In genomic region chr14:93540235-93540634, GRCh38 we compare ENCODE assay signal across 29 cellular contexts.
"Had no signal": no experiment of that assay in that cellular context is flagged by ENCODE, and none has a peak within 500 bp of the region (broad histone marks: within the 10 kb centered on the region; RNA-seq: fewer than 3 reads in every experiment).

No MANE protein-coding gene starts in this region.

- DNase-seq: activated B cell treated with CpG ODN at 0.5 μM for 24 hours; activated CD4-positive, alpha-beta memory T cell treated with anti-CD3 and anti-CD28 coated beads, Interleukin-2, amount 10 ng/mL, durations not matched to agents 7 days and 5 days; activated CD4-positive, alpha-beta T cell treated with anti-CD3 and anti-CD28 coated beads for 48 hours; activated CD4-positive, alpha-beta T cell treated with anti-CD3 and anti-CD28 coated beads, Interleukin-2, amount 10 ng/mL, durations not matched to agents 7 days and 5 days; activated CD4-positive, alpha-beta T cell treated with anti-CD3 and anti-CD28 coated beads, Interleukin-2, amount 50 U/mL, for 48 hours; activated CD4-positive, CD25-positive, alpha-beta regulatory T cell treated with anti-CD3 and anti-CD28 coated beads, Interleukin-2, amount 50 U/mL, for 72 hours; activated CD8-positive, alpha-beta memory T cell treated with anti-CD3 and anti-CD28 coated beads for 24 hours; activated CD8-positive, alpha-beta memory T cell treated with anti-CD3 and anti-CD28 coated beads, Interleukin-2, amount 10 ng/mL, durations not matched to agents 7 days and 5 days; activated CD8-positive, alpha-beta memory T cell treated with anti-CD3 and anti-CD28 coated beads, Interleukin-2, amount 50 U/mL, for 48 hours; activated CD8-positive, alpha-beta T cell treated with anti-CD3 and anti-CD28 coated beads, Interleukin-2, amount 10 ng/mL, durations not matched to agents 7 days and 5 days; activated effector memory CD4-positive, alpha-beta T cell treated with Interleukin-2 at 50 U/mL for 16 hours; activated gamma-delta T cell; activated naive CD4-positive, alpha-beta T cell treated with anti-CD3 and anti-CD28 coated beads, Interleukin-2, amount 10 ng/mL, durations not matched to agents 7 days and 5 days; activated naive CD4-positive, alpha-beta T cell treated with Interleukin-2 at 50 U/mL for 16 hours; activated naive CD8-positive, alpha-beta T cell treated with anti-CD3 and anti-CD28 coated beads, Interleukin-2, amount 10 ng/mL, durations not matched to agents 7 days and 5 days; activated naive CD8-positive, alpha-beta T cell treated with anti-CD3 and anti-CD28 coated beads, Interleukin-2, amount 50 U/mL, for 24 hours; activated T-cell treated with anti-CD3 and anti-CD28 coated beads, Interleukin-2, amount 50 U/mL, for 24 hours; activated T-cell treated with anti-CD3 and anti-CD28 coated beads, Interleukin-2, amount 50 U/mL, for 48 hours; amygdala; anterior cingulate cortex; caudate nucleus; cerebellar nuclear complex; T-helper 2 cell; T-helper 9 cell had no signal

- H3K36me3 ChIP-seq: ascending aorta, cardiac muscle cell had no signal

- H3K27me3 ChIP-seq: ascending aorta, cardiac muscle cell had no signal

- H3K9me3 ChIP-seq: ascending aorta had no signal

- ATAC-seq: activated CD8-positive, alpha-beta memory T cell treated with anti-CD3 and anti-CD28 coated beads, Interleukin-2, amount 10 ng/mL, durations not matched to agents 7 days and 5 days; activated CD8-positive, alpha-beta T cell treated with anti-CD3 and anti-CD28 coated beads, Interleukin-2, amount 10 ng/mL, durations not matched to agents 7 days and 5 days; activated naive CD8-positive, alpha-beta T cell treated with anti-CD3 and anti-CD28 coated beads, Interleukin-2, amount 50 U/mL, for 24 hours had no signal

- H3K27ac ChIP-seq: ascending aorta, cardiac muscle cell, VCaP had no signal

- H3K4me1 ChIP-seq: ascending aorta had no signal

- FAIRE-seq: bronchial epithelial cell, TTC549 had no signal

- H3K4me3 ChIP-seq: ascending aorta, cardiac muscle cell had no signal
